ENCODE assay signal across 1 cellular context in genomic region chr4:21898101-21898500, GRCh38.
TF ChIP-seq lines count a peak whose summit lies in the region.

No MANE protein-coding gene starts in this region.

TF ChIP-seq in H1, 55 proteins besides CTCF, POLR2A, EP300 and RAD21 (continued from another document):
- no peak for TF ChIP-seq CHD1 (IDR thresholded peaks at IDR 0.05; ENCODE audit: low read depth, low read length)
- peak; percentile 43; the same call in 1 of the 2 replicates for TF ChIP-seq CEBPB (IDR thresholded peaks at IDR 0.05; ENCODE audit: low read depth, low read length)
- no peak for TF ChIP-seq TCF12 (IDR thresholded peaks at IDR 0.05; ENCODE audit: low read depth, low read length)
- TF ChIP-seq ASH2L (IDR thresholded peaks at IDR 0.05; ENCODE audit: low read length) = no peak
- no peak for TF ChIP-seq JUN (IDR thresholded peaks at IDR 0.05; ENCODE audit: low read depth, low read length)
- no peak for TF ChIP-seq TEAD4 (IDR thresholded peaks at IDR 0.05; ENCODE audit: low read depth, low read length)
